Comparison of ENCODE assay signal across 21 cellular contexts in genomic region chr2:197487385-197487784, GRCh38. TPM values are rescaled to one million over a fixed set of nuclear protein-coding genes. Genes with fewer than 3 reads are reported as not detected.
DNase-seq lines count a peak whose midpoint lies in the region; ATAC-seq and TF ChIP-seq lines count a peak whose summit lies in the region.
"Had no signal": no experiment of that assay in that cellular context is flagged by ENCODE, and none has a peak within 500 bp of the region (broad histone marks: within the 10 kb centered on the region; RNA-seq: fewer than 3 reads in every experiment).

No MANE protein-coding gene starts in this region.

- POLR2A ChIA-PET in activated CD4-positive, alpha-beta T cell treated with anti-CD3 and anti-CD28 coated beads for 36 hours (lab: Charles Lee), result no interaction called here

- H3K36me3 Mint-ChIP-seq in activated CD4-positive, alpha-beta T cell treated with anti-CD3 and anti-CD28 coated beads for 36 hours (ENCODE audit: low read depth), result peaks cover 87% of the 10 kb centered on the region
- peaks cover 30% of the 10 kb centered on the region for H3K36me3 Mint-ChIP-seq in activated naive CD8-positive, alpha-beta T cell
- H3K36me3 Mint-ChIP-seq in activated naive CD8-positive, alpha-beta T cell treated with anti-CD3 and anti-CD28 coated beads for 36 hours, result peaks cover 87% of the 10 kb centered on the region
- H3K36me3 Mint-ChIP-seq in stimulated activated naive CD8-positive, alpha-beta T cell treated with anti-CD3 and anti-CD28 coated beads, Interleukin-15, Interleukin-2, amounts not matched to agents 100 ng/mL and 50 ng/mL, for 24 hours (ENCODE audit: low read depth), result peaks cover 90% of the 10 kb centered on the region
- H3K36me3 Mint-ChIP-seq in stimulated activated effector memory CD8-positive, alpha-beta T cell treated with anti-CD3 and anti-CD28 coated beads, Interleukin-12 subunit alpha, Interleukin-12 subunit beta, amount 100 ng/mL, for 72 hours, result peaks cover 84% of the 10 kb centered on the region

- no peak for TF ChIP-seq CTCF in foreskin fibroblast (IDR thresholded peaks at IDR 0.05; ENCODE audit: low read depth, low read length)

- no peak for DNase-seq in activated CD4-positive, alpha-beta T cell treated with anti-CD3 and anti-CD28 coated beads for 36 hours
- no peak for DNase-seq in activated CD4-positive, alpha-beta T cell treated with anti-CD3 and anti-CD28 coated beads, Interleukin-2, amount 50 U/mL, for 1 hour
- DNase-seq in activated naive CD8-positive, alpha-beta T cell treated with anti-CD3 and anti-CD28 coated beads for 36 hours, result no peak
- DNase-seq in stimulated activated naive CD8-positive, alpha-beta T cell treated with anti-CD3 and anti-CD28 coated beads, Interleukin-15, amount 100 ng/mL, for 72 hours, result no peak
- peak in 1 of 2 donors; percentile 42 for DNase-seq in stimulated activated effector memory CD8-positive, alpha-beta T cell treated with anti-CD3 and anti-CD28 coated beads, Interleukin-12 subunit alpha, Interleukin-12 subunit beta, amount 100 ng/mL, for 72 hours (ENCODE audit: low spot score in 2 of 2)
- DNase-seq in foreskin fibroblast, result no peak
- DNase-seq: 8988T; CD4-positive, alpha-beta memory T cell; GDM1; KBM-7; MM.1S; NCI-H1048; NCI-H1417 treated with DMSO at 0.1 percent for 48 hours; NCI-H187; NCI-H446; NCI-H526 had no signal

- H3K4me1 Mint-ChIP-seq in activated CD4-positive, alpha-beta T cell treated with anti-CD3 and anti-CD28 coated beads for 36 hours, result peaks cover 26% of the 10 kb centered on the region
- H3K4me1 Mint-ChIP-seq in activated naive CD8-positive, alpha-beta T cell (ENCODE audit: low read depth), result peaks cover 9% of the 10 kb centered on the region
- peaks cover 21% of the 10 kb centered on the region for H3K4me1 Mint-ChIP-seq in activated naive CD8-positive, alpha-beta T cell treated with anti-CD3 and anti-CD28 coated beads for 36 hours
- peaks cover 35% of the 10 kb centered on the region for H3K4me1 Mint-ChIP-seq in stimulated activated naive CD8-positive, alpha-beta T cell treated with anti-CD3 and anti-CD28 coated beads, Interleukin-15, Interleukin-2, amounts not matched to agents 100 ng/mL and 50 ng/mL, for 24 hours (ENCODE audit: low read depth)
- peaks cover 27% of the 10 kb centered on the region for H3K4me1 Mint-ChIP-seq in stimulated activated naive CD8-positive, alpha-beta T cell treated with anti-CD3 and anti-CD28 coated beads, Interleukin-15, amount 100 ng/mL, for 72 hours
- no peaks in the 10 kb centered on the region for H3K4me1 Mint-ChIP-seq in stimulated activated effector memory CD8-positive, alpha-beta T cell treated with anti-CD3 and anti-CD28 coated beads, Interleukin-12 subunit alpha, Interleukin-12 subunit beta, amount 100 ng/mL, for 72 hours
- H3K4me1 Mint-ChIP-seq: GM23338 had no signal

- no peak for ATAC-seq in activated CD4-positive, alpha-beta T cell treated with anti-CD3 and anti-CD28 coated beads for 36 hours
- no peak for ATAC-seq in stimulated activated naive CD8-positive, alpha-beta T cell treated with anti-CD3 and anti-CD28 coated beads, Interleukin-15, amount 100 ng/mL, for 72 hours
- ATAC-seq in stimulated activated effector memory CD8-positive, alpha-beta T cell treated with anti-CD3 and anti-CD28 coated beads, Interleukin-12 subunit alpha, Interleukin-12 subunit beta, amount 100 ng/mL, for 72 hours, result no peak
- ATAC-seq: GM23338 had no signal

- no peak overlapping the region for H3K4me3 ChIP-seq in foreskin fibroblast (ENCODE audit: low read depth in 1 of 2, low read length in 2 of 2)
- H3K4me3 ChIP-seq: BLaER1 treated with 17β-estradiol and CSF1 and Interleukin-3, amounts not matched to agents 10 nM and 100 nM; GM23338; HAP-1 had no signal

- intact Hi-C loops in activated CD4-positive, alpha-beta T cell treated with anti-CD3 and anti-CD28 coated beads for 36 hours (cut with DNase I, micrococcal nuclease), result loop anchor here in 1 of 2 experiments (1.0 kb wide), 1 partner anchor 9 kb away; no protein-coding TSS in a partner anchor

- peak overlapping the region; percentile 5 for H3K27ac Mint-ChIP-seq in activated CD4-positive, alpha-beta T cell treated with anti-CD3 and anti-CD28 coated beads for 36 hours
- H3K27ac Mint-ChIP-seq in activated naive CD8-positive, alpha-beta T cell, result peak overlapping the region; percentile 41
- H3K27ac Mint-ChIP-seq in activated naive CD8-positive, alpha-beta T cell treated with anti-CD3 and anti-CD28 coated beads for 36 hours, result no peak overlapping the region
- H3K27ac Mint-ChIP-seq in stimulated activated naive CD8-positive, alpha-beta T cell treated with anti-CD3 and anti-CD28 coated beads, Interleukin-15, Interleukin-2, amounts not matched to agents 100 ng/mL and 50 ng/mL, for 24 hours, result peak overlapping the region; percentile 26
- no peak overlapping the region for H3K27ac Mint-ChIP-seq in stimulated activated naive CD8-positive, alpha-beta T cell treated with anti-CD3 and anti-CD28 coated beads, Interleukin-15, amount 100 ng/mL, for 72 hours
- peak overlapping the region; percentile 74 for H3K27ac Mint-ChIP-seq in stimulated activated effector memory CD8-positive, alpha-beta T cell treated with anti-CD3 and anti-CD28 coated beads, Interleukin-12 subunit alpha, Interleukin-12 subunit beta, amount 100 ng/mL, for 72 hours
- H3K27ac Mint-ChIP-seq: GM23338 had no signal

- no peaks in the 10 kb centered on the region for H3K27me3 Mint-ChIP-seq in activated CD4-positive, alpha-beta T cell treated with anti-CD3 and anti-CD28 coated beads for 36 hours
- H3K27me3 Mint-ChIP-seq in activated naive CD8-positive, alpha-beta T cell, result no peaks in the 10 kb centered on the region
- H3K27me3 Mint-ChIP-seq in activated naive CD8-positive, alpha-beta T cell treated with anti-CD3 and anti-CD28 coated beads for 36 hours, result no peaks in the 10 kb centered on the region
- no peaks in the 10 kb centered on the region for H3K27me3 Mint-ChIP-seq in stimulated activated naive CD8-positive, alpha-beta T cell treated with anti-CD3 and anti-CD28 coated beads, Interleukin-15, Interleukin-2, amounts not matched to agents 100 ng/mL and 50 ng/mL, for 24 hours
- H3K27me3 Mint-ChIP-seq in stimulated activated naive CD8-positive, alpha-beta T cell treated with anti-CD3 and anti-CD28 coated beads, Interleukin-15, amount 100 ng/mL, for 72 hours, result no peaks in the 10 kb centered on the region
- H3K27me3 Mint-ChIP-seq: CD4-positive, alpha-beta memory T cell had no signal

- H3K4me3 Mint-ChIP-seq in activated CD4-positive, alpha-beta T cell treated with anti-CD3 and anti-CD28 coated beads for 36 hours, result no peak overlapping the region
- H3K4me3 Mint-ChIP-seq in activated naive CD8-positive, alpha-beta T cell, result peak overlapping the region; percentile 23
- H3K4me3 Mint-ChIP-seq in activated naive CD8-positive, alpha-beta T cell treated with anti-CD3 and anti-CD28 coated beads for 36 hours, result no peak overlapping the region
- no peak overlapping the region for H3K4me3 Mint-ChIP-seq in stimulated activated naive CD8-positive, alpha-beta T cell treated with anti-CD3 and anti-CD28 coated beads, Interleukin-15, Interleukin-2, amounts not matched to agents 100 ng/mL and 50 ng/mL, for 24 hours
- no peak overlapping the region for H3K4me3 Mint-ChIP-seq in stimulated activated naive CD8-positive, alpha-beta T cell treated with anti-CD3 and anti-CD28 coated beads, Interleukin-15, amount 100 ng/mL, for 72 hours
- H3K4me3 Mint-ChIP-seq in stimulated activated effector memory CD8-positive, alpha-beta T cell treated with anti-CD3 and anti-CD28 coated beads, Interleukin-12 subunit alpha, Interleukin-12 subunit beta, amount 100 ng/mL, for 72 hours, result no peak overlapping the region
- H3K4me3 Mint-ChIP-seq: CD4-positive, alpha-beta memory T cell; GM23338 had no signal

- H3K9me3 Mint-ChIP-seq in activated CD4-positive, alpha-beta T cell treated with anti-CD3 and anti-CD28 coated beads for 36 hours (ENCODE audit: low read depth), result peaks cover 8% of the 10 kb centered on the region
- H3K9me3 Mint-ChIP-seq in activated naive CD8-positive, alpha-beta T cell (ENCODE audit: low read depth), result peaks cover 4% of the 10 kb centered on the region
- peaks cover 16% of the 10 kb centered on the region for H3K9me3 Mint-ChIP-seq in activated naive CD8-positive, alpha-beta T cell treated with anti-CD3 and anti-CD28 coated beads for 36 hours
- H3K9me3 Mint-ChIP-seq in stimulated activated naive CD8-positive, alpha-beta T cell treated with anti-CD3 and anti-CD28 coated beads, Interleukin-15, Interleukin-2, amounts not matched to agents 100 ng/mL and 50 ng/mL, for 24 hours, result peaks cover 3% of the 10 kb centered on the region
- peaks cover 4 to 8% of the 10 kb centered on the region in 2 donors for H3K9me3 Mint-ChIP-seq in stimulated activated naive CD8-positive, alpha-beta T cell treated with anti-CD3 and anti-CD28 coated beads, Interleukin-15, amount 100 ng/mL, for 72 hours
- H3K9me3 Mint-ChIP-seq in stimulated activated effector memory CD8-positive, alpha-beta T cell treated with anti-CD3 and anti-CD28 coated beads, Interleukin-12 subunit alpha, Interleukin-12 subunit beta, amount 100 ng/mL, for 72 hours, result peaks cover 3% of the 10 kb centered on the region

- CTCF ChIA-PET in activated CD4-positive, alpha-beta T cell treated with anti-CD3 and anti-CD28 coated beads for 36 hours (lab: Charles Lee), result interaction anchor here (0.6 kb wide), 1 partner anchor 42 kb away, joined by 3 read pairs; no protein-coding TSS in a partner anchor

RNA-seq across cellular contexts. Expression of gene HSPD1, which starts 12.3 kb away (rescaled TPM):
- total RNA-seq in activated CD4-positive, alpha-beta T cell treated with anti-CD3 and anti-CD28 coated beads for 36 hours, result 1,000 to 10,000 TPM in 1 of 2 experiments, 100 to 1,000 TPM in 1; 872 to 1,138 TPM
- total RNA-seq in activated naive CD8-positive, alpha-beta T cell treated with anti-CD3 and anti-CD28 coated beads for 36 hours, result 1,000 to 10,000 TPM; 1,356 to 1,376 TPM

RNA-seq across cellular contexts. Expression of gene HSPE1, which starts 12.8 kb away (rescaled TPM):
- 100 to 1,000 TPM; 250 to 356 TPM for total RNA-seq in activated CD4-positive, alpha-beta T cell treated with anti-CD3 and anti-CD28 coated beads for 36 hours
- total RNA-seq in activated naive CD8-positive, alpha-beta T cell treated with anti-CD3 and anti-CD28 coated beads for 36 hours, result 100 to 1,000 TPM; 485 to 487 TPM

RNA-seq across cellular contexts. Expression of gene MOB4, which starts 28.5 kb away (rescaled TPM):
- total RNA-seq in activated CD4-positive, alpha-beta T cell treated with anti-CD3 and anti-CD28 coated beads for 36 hours, result 10 to 100 TPM; 10.8 to 17.1 TPM
- total RNA-seq in activated naive CD8-positive, alpha-beta T cell treated with anti-CD3 and anti-CD28 coated beads for 36 hours, result 10 to 100 TPM; 19.8 to 21.7 TPM

RNA-seq across cellular contexts. Expression of gene COQ10B, which starts 34.0 kb away (rescaled TPM):
- 10 to 100 TPM in 1 of 2 experiments, 1 to 10 TPM in 1; 9.7 to 13.3 TPM for total RNA-seq in activated CD4-positive, alpha-beta T cell treated with anti-CD3 and anti-CD28 coated beads for 36 hours
- total RNA-seq in activated naive CD8-positive, alpha-beta T cell treated with anti-CD3 and anti-CD28 coated beads for 36 hours, result 10 to 100 TPM; 18.9 to 19.5 TPM

RNA-seq across cellular contexts. Expression of gene SF3B1, which starts 52.6 kb away (rescaled TPM):
- total RNA-seq in activated CD4-positive, alpha-beta T cell treated with anti-CD3 and anti-CD28 coated beads for 36 hours, result 100 to 1,000 TPM; 262 to 277 TPM
- 100 to 1,000 TPM; 230 to 241 TPM for total RNA-seq in activated naive CD8-positive, alpha-beta T cell treated with anti-CD3 and anti-CD28 coated beads for 36 hours

Comparison
In these comparisons a context has a peak if more than half of its experiments do, and no peak if none do; other contexts are left out.
1. H3K27ac Mint-ChIP-seq: peak in activated CD4-positive, alpha-beta T cell treated with anti-CD3 and anti-CD28 coated beads for 36 hours (single experiment), activated naive CD8-positive, alpha-beta T cell (single experiment), stimulated activated naive CD8-positive, alpha-beta T cell treated with anti-CD3 and anti-CD28 coated beads, Interleukin-15, Interleukin-2, amounts not matched to agents 100 ng/mL and 50 ng/mL, for 24 hours (single experiment) and stimulated activated effector memory CD8-positive, alpha-beta T cell treated with anti-CD3 and anti-CD28 coated beads, Interleukin-12 subunit alpha, Interleukin-12 subunit beta, amount 100 ng/mL, for 72 hours (single experiment); none in activated naive CD8-positive, alpha-beta T cell treated with anti-CD3 and anti-CD28 coated beads for 36 hours (single experiment) and stimulated activated naive CD8-positive, alpha-beta T cell treated with anti-CD3 and anti-CD28 coated beads, Interleukin-15, amount 100 ng/mL, for 72 hours (0 of 2).